ENCODE assay signal across 10 cellular contexts in genomic region chr18:62521082-62521481, GRCh38. TPM values are rescaled to one million over a fixed set of nuclear protein-coding genes. Genes with fewer than 3 reads are reported as not detected.
DNase-seq lines count a peak whose midpoint lies in the region; ATAC-seq, FAIRE-seq and TF ChIP-seq lines count a peak whose summit lies in the region.
"Had no signal": no experiment of that assay in that cellular context is flagged by ENCODE, and none has a peak within 500 bp of the region (broad histone marks: within the 10 kb centered on the region; RNA-seq: fewer than 3 reads in every experiment).

No MANE protein-coding gene starts in this region.

- TF ChIP-seq RAD21 in HepG2 (CRISPR knock-in tag; IDR thresholded peaks at IDR 0.05): no peak

- H3K27me3 ChIP-seq in left ventricle myocardium inferior (ENCODE audit: low read depth) (no peaks in the 10 kb centered on the region), HepG2 (ENCODE audit: control insufficient read depth in 1 of 2, insufficient read depth in 2 of 2, low read length in 2 of 2) (no peaks in the 10 kb centered on the region; a peak in 1 of 5 replicates), thoracic aorta (replicated peaks; ENCODE audit: insufficient read depth) (no peaks in the 10 kb centered on the region), A673 (replicated peaks; ENCODE audit: insufficient read depth, low read depth, low read length, poor library complexity) (no peaks in the 10 kb centered on the region)

- in situ Hi-C loops in HepG2 (cut with HindIII; ENCODE audit: extremely low pct_ligation_motif_present, low pct_unique_long_range_greater_than_20kb): loop anchor here (5.0 to 10.0 kb wide), 2 partner anchors 66 to 94 kb away; no protein-coding TSS in a partner anchor

- no peak for TF ChIP-seq POLR2A in HepG2 (IDR thresholded peaks at IDR 0.05; ENCODE audit: insufficient read depth in 1 of 2, low read depth in 2 of 2, low read length in 2 of 2)

- TF ChIP-seq EP300 in HepG2 (IDR thresholded peaks at IDR 0.05; ENCODE audit: low read depth in 2 of 2, low read length in 2 of 2): no peak
- TF ChIP-seq EP300 in HepG2 (CRISPR knock-in tag; IDR thresholded peaks at IDR 0.05; ENCODE audit: borderline replicate concordance): no peak

- POLR2A ChIA-PET in activated CD8-positive, alpha-beta T cell treated with anti-CD3 and anti-CD28 coated beads, Interleukin-2, amount 10 ng/mL, durations not matched to agents 7 days and 5 days (lab: Charles Lee): interaction anchor here (0.9 to 6.2 kb wide), 4 partner anchors 9 to 100 kb away, joined by 3 to 100 read pairs (median 22); no protein-coding TSS in a partner anchor
- POLR2A ChIA-PET in HepG2 (lab: Yijun Ruan, JAX): interaction anchor here (1.3 to 5.3 kb wide), 5 partner anchors 10 to 100 kb away, joined by 4 to 41 read pairs (median 6); no protein-coding TSS in a partner anchor
- POLR2A ChIA-PET in A673 (lab: Charles Lee; ENCODE audit: low non-redundant PET): no interaction called here

- peak overlapping the region; percentile 90 for H3K4me3 Mint-ChIP-seq in activated CD8-positive, alpha-beta T cell treated with anti-CD3 and anti-CD28 coated beads, Interleukin-2, amount 10 ng/mL, durations not matched to agents 7 days and 5 days

- no peak overlapping the region for H2AFZ ChIP-seq in HepG2 (ENCODE audit: low read length)

- H3K4me3 ChIP-seq in left ventricle myocardium inferior: peak overlapping the region; percentile 97
- H3K4me3 ChIP-seq in HepG2 (replicated peaks in 1 of 3; ENCODE audit: insufficient read depth in 1 of 3, low read depth in 2 of 3, low read length in 3 of 3): peak overlapping the region; percentile 81 to 98 (median 96); a peak in 5 of 6 replicates
- H3K4me3 ChIP-seq in thoracic aorta: peak overlapping the region; percentile 83
- no peak overlapping the region for H3K4me3 ChIP-seq in A673 (ENCODE audit: low read depth, low read length, poor library complexity, severe bottlenecking)

- TF ChIP-seq CTCF in left ventricle myocardium inferior (IDR thresholded peaks at IDR 0.05; ENCODE audit: borderline replicate concordance) (no peak), HepG2 (CRISPR knock-in tag; IDR thresholded peaks at IDR 0.05) (no peak), thoracic aorta (IDR thresholded peaks at IDR 0.05) (no peak), A673 (conservative IDR thresholded peaks at IDR 0.05; ENCODE audit: low read depth, low read length) (no peak)

- H3K27me3 Mint-ChIP-seq in activated CD8-positive, alpha-beta T cell treated with anti-CD3 and anti-CD28 coated beads, Interleukin-2, amount 10 ng/mL, durations not matched to agents 7 days and 5 days (ENCODE audit: low read depth): no peaks in the 10 kb centered on the region

- H4K20me1 ChIP-seq in HepG2 (ENCODE audit: insufficient read depth, low read length): peaks cover 3% of the 10 kb centered on the region; the same call in 1 of the 2 replicates

- H3K9ac ChIP-seq in HepG2 (ENCODE audit: insufficient read depth, low read depth, low read length): peak overlapping the region; percentile 96

- H3K36me3 ChIP-seq in left ventricle myocardium inferior (no peaks in the 10 kb centered on the region), HepG2 (replicated peaks in 1 of 2; ENCODE audit: control insufficient read depth in 1 of 2, insufficient read depth in 2 of 2, low read length in 2 of 2) (0 out of 5 replicates have a peak, but pooled peaks cover 0 to 4% of the 10 kb centered on the region in 2 experiments), thoracic aorta (no peaks in the 10 kb centered on the region), A673 (ENCODE audit: insufficient read depth, low read length, poor library complexity, severe bottlenecking) (no peaks in the 10 kb centered on the region)

- peaks cover 6% of the 10 kb centered on the region for H3K9me3 Mint-ChIP-seq in activated CD8-positive, alpha-beta T cell treated with anti-CD3 and anti-CD28 coated beads, Interleukin-2, amount 10 ng/mL, durations not matched to agents 7 days and 5 days (ENCODE audit: insufficient read depth)

- H3K4me2 ChIP-seq in HepG2 (ENCODE audit: low read depth, low read length): peak overlapping the region; percentile 81

- 25% methylated on average over 4 of the region's 4 CpGs for WGBS in HepG2 (ENCODE audit: low lambda C conversion rate)

- peaks cover 65% of the 10 kb centered on the region for H3K79me2 ChIP-seq in HepG2 (ENCODE audit: insufficient read depth, low read length)

- no TSS peak for BruUV-seq in HepG2 (replicated peaks; lab: Mats Ljungman, UMichigan)
- BruUV-seq in A673 (replicated peaks; lab: Mats Ljungman, UMichigan): no TSS peak

- no peak overlapping the region for H3K27ac ChIP-seq in left ventricle myocardium inferior (replicated peaks)
- H3K27ac ChIP-seq in HepG2 (ENCODE audit: extremely low read length, insufficient read depth, low read length): peak overlapping the region; percentile 92
- no peak overlapping the region for H3K27ac ChIP-seq in thoracic aorta
- H3K27ac ChIP-seq in A673 (ENCODE audit: low read depth, low read length, poor library complexity, severe bottlenecking): no peak overlapping the region

- H3K27ac Mint-ChIP-seq in activated CD8-positive, alpha-beta T cell treated with anti-CD3 and anti-CD28 coated beads, Interleukin-2, amount 10 ng/mL, durations not matched to agents 7 days and 5 days: peak overlapping the region; percentile 30

- no peak for ATAC-seq in left cardiac atrium
- no peak for ATAC-seq in activated CD8-positive, alpha-beta T cell treated with anti-CD3 and anti-CD28 coated beads, Interleukin-2, amount 10 ng/mL, durations not matched to agents 7 days and 5 days
- ATAC-seq in HepG2: no peak
- ATAC-seq in thoracic aorta (ENCODE audit: insufficient number of reproducible peaks, low FRiP score, low read depth): no peak
- no peak for ATAC-seq in GM19467 (IDR thresholded peaks at IDR 0.05; ENCODE audit: unreplicated experiment)
- no peak for ATAC-seq in GM19351 (IDR thresholded peaks at IDR 0.05; ENCODE audit: unreplicated experiment)

- peak; percentile 51 for FAIRE-seq in HepG2 (lab: Jason Lieb, UNC)

- CTCF ChIA-PET in activated CD8-positive, alpha-beta T cell treated with anti-CD3 and anti-CD28 coated beads, Interleukin-2, amount 10 ng/mL, durations not matched to agents 7 days and 5 days (lab: Charles Lee): interaction anchor here (0.8 to 2.6 kb wide), 5 partner anchors 9 to 100 kb away, joined by 6 to 26 read pairs (median 8); no protein-coding TSS in a partner anchor
- CTCF ChIA-PET in HepG2 (lab: Yijun Ruan, JAX; ENCODE audit: low intra/inter-chr PET ratio, low total read pairs) (no interaction called here), A673 (lab: Charles Lee) (no interaction called here)

- intact Hi-C loops in left ventricle myocardium inferior (cut with micrococcal nuclease): no loop called here
- intact Hi-C loops in left cardiac atrium (cut with DNase I): loop anchor here (5.0 kb wide), 2 partner anchors 69 to 94 kb away; no protein-coding TSS in a partner anchor
- intact Hi-C loops in HepG2 (cut with micrococcal nuclease; ENCODE audit: unreplicated experiment): loop anchor here (1.0 to 10.0 kb wide), 2 partner anchors 35 to 336 kb away; partner anchors contain the start of genes PIGN and RELCH
- intact Hi-C loops in A673 (cut with micrococcal nuclease; ENCODE audit: unreplicated experiment): loop anchor here (5.0 kb wide), 2 partner anchors 74 to 94 kb away; no protein-coding TSS in a partner anchor

- no peaks in the 10 kb centered on the region for H3K9me3 ChIP-seq in left ventricle myocardium inferior (replicated peaks)
- no peaks in the 10 kb centered on the region for H3K9me3 ChIP-seq in HepG2 (ENCODE audit: low read length)
- H3K9me3 ChIP-seq in thoracic aorta: no peaks in the 10 kb centered on the region
- no peaks in the 10 kb centered on the region for H3K9me3 ChIP-seq in A673 (ENCODE audit: low read depth, low read length, poor library complexity, severe bottlenecking)

- H3K36me3 Mint-ChIP-seq in activated CD8-positive, alpha-beta T cell treated with anti-CD3 and anti-CD28 coated beads, Interleukin-2, amount 10 ng/mL, durations not matched to agents 7 days and 5 days (ENCODE audit: low read depth): peaks cover 48% of the 10 kb centered on the region

- DNase-seq in left ventricle myocardium inferior: no peak
- DNase-seq in left cardiac atrium: no peak
- DNase-seq in activated CD8-positive, alpha-beta T cell treated with anti-CD3 and anti-CD28 coated beads, Interleukin-2, amount 10 ng/mL, durations not matched to agents 7 days and 5 days: no peak
- no peak for DNase-seq in HepG2 (ENCODE audit: low spot score)
- DNase-seq in thoracic aorta (ENCODE audit: low spot score): no peak
- DNase-seq in A673 (ENCODE audit: low spot score): no peak
- DNase-seq: COR-L47, NCI-H187 treated with DMSO at 0.1 percent for 48 hours had no signal

- H3K4me1 Mint-ChIP-seq in activated CD8-positive, alpha-beta T cell treated with anti-CD3 and anti-CD28 coated beads, Interleukin-2, amount 10 ng/mL, durations not matched to agents 7 days and 5 days (ENCODE audit: low read depth): peaks cover 22% of the 10 kb centered on the region

- peaks cover 45% of the 10 kb centered on the region for H3K4me1 ChIP-seq in left ventricle myocardium inferior
- peaks cover 33% of the 10 kb centered on the region for H3K4me1 ChIP-seq in HepG2 (ENCODE audit: insufficient read depth, low read length)
- peaks cover 9 to 26% of the 10 kb centered on the region in 2 donors for H3K4me1 ChIP-seq in thoracic aorta (ENCODE audit: control insufficient read depth in 1 of 2, low read depth in 2 of 2)
- H3K4me1 ChIP-seq in A673 (ENCODE audit: insufficient read depth, low read length, poor library complexity, severe bottlenecking): peaks cover 11% of the 10 kb centered on the region

RNA-seq across cellular contexts. Expression of gene ZCCHC2, which starts 1.7 kb away (rescaled TPM):
- total RNA-seq in left ventricle myocardium inferior (13.1 TPM), left cardiac atrium (10 to 100 TPM; 19.0 to 24.1 TPM), HepG2 (2016; rRNA removed; fragmentation: Illumina TruSeq; extraction: Trizol) (76.1 and 76.5 TPM in 2 replicates), thoracic aorta (10 to 100 TPM; 33.9 to 38.7 TPM), A673 (2021) (11.5 and 12.3 TPM in 2 replicates)
- total RNA-seq in activated CD8-positive, alpha-beta T cell treated with anti-CD3 and anti-CD28 coated beads, Interleukin-2, amount 10 ng/mL, durations not matched to agents 7 days and 5 days: 10 to 100 TPM; 45.5 to 46.4 TPM
- total RNA-seq in HepG2 (2016; cell fraction: cytosol; rRNA removed; fragmentation: Illumina TruSeq; extraction: Trizol; ENCODE audit: low read depth): 177 and 189 TPM in 2 replicates
- 71.7 and 74.4 TPM in 2 replicates for total RNA-seq in HepG2 (2016; cell fraction: insoluble cytoplasmic fraction; rRNA removed; fragmentation: Illumina TruSeq; extraction: Trizol)
- total RNA-seq in HepG2 (2016; cell fraction: membrane; rRNA removed; fragmentation: Illumina TruSeq; extraction: Trizol): 60.3 and 72.3 TPM in 2 replicates
- 106 and 120 TPM in 2 replicates for total RNA-seq in HepG2 (2016; cell fraction: nucleus; rRNA removed; fragmentation: Illumina TruSeq; extraction: Trizol)
- polyA plus RNA-seq in HepG2 (2011; rRNA removed): 52.2 and 62.5 TPM in 2 replicates
- 39.3 and 44.4 TPM in 2 replicates for polyA plus RNA-seq in HepG2 (2011; cell fraction: cytosol; rRNA removed)
- 79.8 and 99.4 TPM in 2 replicates for polyA plus RNA-seq in HepG2 (2011; cell fraction: nucleus; rRNA removed)
- 25.6 and 27.8 TPM in 2 replicates for polyA plus RNA-seq in HepG2 (2012)
- 4.7 and 5.0 TPM in 2 replicates for polyA plus RNA-seq in HepG2 (2016; cell fraction: cytosol; fragmentation: Illumina TruSeq; extraction: Trizol; ENCODE audit: low read depth)
- polyA plus RNA-seq in HepG2 (2016; cell fraction: insoluble cytoplasmic fraction; fragmentation: Illumina TruSeq; extraction: Trizol; ENCODE audit: low read depth): 53.3 and 60.9 TPM in 2 replicates
- 13.0 and 14.6 TPM in 2 replicates for polyA plus RNA-seq in HepG2 (2016; cell fraction: membrane; fragmentation: Illumina TruSeq; extraction: Trizol; ENCODE audit: low read depth)
- polyA plus RNA-seq in HepG2 (2016; cell fraction: nucleus; fragmentation: Illumina TruSeq; extraction: Trizol; ENCODE audit: insufficient read depth, low read depth): 129 and 143 TPM in 2 replicates
- 58.0 and 138 TPM in 2 replicates for polyA minus RNA-seq in HepG2 (2011; rRNA and poly(A)+ RNA removed; ENCODE audit: low replicate concordance)
- 42.1 and 44.2 TPM in 2 replicates for polyA minus RNA-seq in HepG2 (2011; cell fraction: cytosol; rRNA and poly(A)+ RNA removed)
- 164 and 187 TPM in 2 replicates for polyA minus RNA-seq in HepG2 (2011; cell fraction: nucleus; rRNA and poly(A)+ RNA removed)
